ENCODE assay signal across 16 cellular contexts in the genomic region with DNA sequence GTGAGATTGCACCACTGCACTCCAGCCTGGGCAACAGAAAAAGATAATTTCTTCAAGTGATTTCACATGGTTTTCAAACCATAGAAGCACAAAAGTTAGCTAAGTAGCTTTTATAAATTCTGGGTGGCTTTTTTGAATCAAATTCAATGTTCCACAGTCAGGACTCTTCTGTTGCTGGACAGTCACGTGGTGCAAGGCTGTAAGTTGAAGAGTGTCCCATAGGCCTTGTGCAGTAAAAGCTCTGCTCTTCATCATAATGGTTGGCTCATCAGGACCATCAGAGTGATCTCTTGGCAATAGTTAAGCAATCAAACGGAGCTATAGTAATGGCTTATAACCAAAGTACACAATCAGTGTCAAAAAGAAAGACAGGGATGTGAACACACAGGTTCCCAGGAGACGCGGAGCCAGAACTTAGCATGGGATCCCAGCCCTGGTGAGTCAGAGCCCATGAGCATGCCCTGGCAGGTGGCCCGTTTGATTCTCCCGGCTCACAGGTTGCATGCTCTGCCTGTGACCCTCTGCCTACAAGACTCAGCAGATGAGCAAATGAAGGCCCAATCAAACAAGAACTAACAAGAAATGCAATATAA. TPM values are rescaled to one million over a fixed set of nuclear protein-coding genes. Genes with fewer than 3 reads are reported as not detected.
A peak's percentile ranks its signal among the peaks of the same experiment; 100 is the strongest.
DNase-seq lines count a peak whose midpoint lies in the region; ATAC-seq, FAIRE-seq and TF ChIP-seq lines count a peak whose summit lies in the region.
"Had no signal": no experiment of that assay in that cellular context is flagged by ENCODE, and none has a peak within 500 bp of the region (broad histone marks: within the 10 kb centered on the region; RNA-seq: fewer than 3 reads in every experiment).

No MANE protein-coding gene starts in this region.

- H3K4me3 ChIP-seq in brain microvascular endothelial cell (ENCODE audit: low read depth, low read length) = no peak overlapping the region
- no peak overlapping the region for H3K4me3 ChIP-seq in keratinocyte (ENCODE audit: control insufficient read depth in 2 of 3, extremely low read depth in 1 of 3, insufficient read depth in 2 of 3, low read depth in 1 of 3, low read length in 3 of 3)
- H3K4me3 ChIP-seq in naive thymus-derived CD4-positive, alpha-beta T cell (ENCODE audit: low read length) = no peak overlapping the region
- H3K4me3 ChIP-seq in upper lobe of right lung = no peak overlapping the region

- DNase-seq in cardiac septum (ENCODE audit: low spot score) (peak; percentile 85), Right ventricle myocardium inferior (ENCODE audit: missing footprints) (no peak), brain microvascular endothelial cell (peak; percentile 27), keratinocyte (ENCODE audit: low read depth, low spot score) (peak; percentile 50), upper lobe of right lung (no peak), GM19238 (ENCODE audit: insufficient read length, low spot score) (no peak)
- DNase-seq in naive thymus-derived CD4-positive, alpha-beta T cell = no peak
- DNase-seq: activated CD8-positive, alpha-beta memory T cell treated with anti-CD3 and anti-CD28 coated beads, Interleukin-2, amount 50 U/mL, for 4 hours; DMS79 treated with DMSO at 0.1 percent for 48 hours; immature natural killer cell; KG1; natural killer cell; NCI-H2107 had no signal

- no peak overlapping the region for H2AFZ ChIP-seq in keratinocyte (ENCODE audit: control insufficient read depth, low read length)

- CTCF ChIA-PET in naive thymus-derived CD4-positive, alpha-beta T cell (lab: Charles Lee) = no interaction called here

- no peaks in the 10 kb centered on the region for H3K9me3 ChIP-seq in keratinocyte (ENCODE audit: control insufficient read depth, low read depth, low read length)
- no peaks in the 10 kb centered on the region for H3K9me3 ChIP-seq in naive thymus-derived CD4-positive, alpha-beta T cell (ENCODE audit: control insufficient read depth in 2 of 3, low read length in 3 of 3)
- H3K9me3 ChIP-seq in upper lobe of right lung = no peaks in the 10 kb centered on the region

- no peak overlapping the region for H3K27ac Mint-ChIP-seq in naive thymus-derived CD4-positive, alpha-beta T cell
- H3K27ac Mint-ChIP-seq: immature natural killer cell, natural killer cell, type B pancreatic cell had no signal

- H3K36me3 ChIP-seq in brain microvascular endothelial cell (replicated peaks) (no peaks in the 10 kb centered on the region), keratinocyte (ENCODE audit: control insufficient read depth in 2 of 2, extremely low read depth in 1 of 2, insufficient read depth in 2 of 2, low read length in 2 of 2) (no peaks in the 10 kb centered on the region), upper lobe of right lung (no peaks in the 10 kb centered on the region)
- H3K36me3 ChIP-seq in naive thymus-derived CD4-positive, alpha-beta T cell (ENCODE audit: control insufficient read depth in 2 of 3, insufficient read depth in 3 of 3, low read length in 3 of 3) = no peaks in the 10 kb centered on the region

- H3K9me3 Mint-ChIP-seq in naive thymus-derived CD4-positive, alpha-beta T cell = no peaks in the 10 kb centered on the region
- H3K9me3 Mint-ChIP-seq: natural killer cell, type B pancreatic cell had no signal

- H3K79me2 ChIP-seq in keratinocyte (ENCODE audit: control insufficient read depth, insufficient read depth, low read length) = no peaks in the 10 kb centered on the region

- intact Hi-C loops in cardiac septum (cut with DNase I) (no loop called here), Right ventricle myocardium inferior (cut with DNase I) (no loop called here), upper lobe of right lung (cut with DNase I) (no loop called here)
- intact Hi-C loops in naive thymus-derived CD4-positive, alpha-beta T cell (cut with micrococcal nuclease) = no loop called here

- H3K27me3 ChIP-seq in brain microvascular endothelial cell (replicated peaks) (no peaks in the 10 kb centered on the region), keratinocyte (ENCODE audit: control insufficient read depth, extremely low read depth, insufficient read depth, low read length) (no peaks in the 10 kb centered on the region), upper lobe of right lung (no peaks in the 10 kb centered on the region)
- no peaks in the 10 kb centered on the region for H3K27me3 ChIP-seq in naive thymus-derived CD4-positive, alpha-beta T cell (ENCODE audit: control insufficient read depth in 2 of 2, insufficient read depth in 2 of 2, low read length in 2 of 2)

- no peak for ATAC-seq in Right ventricle myocardium inferior
- no peak for ATAC-seq in HG03196 (IDR thresholded peaks at IDR 0.05; ENCODE audit: unreplicated experiment)
- no peak for ATAC-seq in naive thymus-derived CD4-positive, alpha-beta T cell
- no peak for ATAC-seq in upper lobe of right lung
- ATAC-seq: natural killer cell, Panc1 had no signal

- H4K20me1 ChIP-seq in keratinocyte (ENCODE audit: control insufficient read depth, extremely low read depth, insufficient read depth, low read length) = no peaks in the 10 kb centered on the region

- H3K4me2 ChIP-seq in keratinocyte (ENCODE audit: control insufficient read depth, extremely low read depth, insufficient read depth, low read depth, low read length) = peak overlapping the region; percentile 39

- TF ChIP-seq CTCF in brain microvascular endothelial cell (IDR thresholded peaks at IDR 0.05; ENCODE audit: low read depth, low read length, missing control alignments) = no peak
- no peak for TF ChIP-seq CTCF in keratinocyte (optimal IDR thresholded peaks at IDR 0.05 in 1 of 3, IDR thresholded peaks at IDR 0.05 in 1 of 3, conservative IDR thresholded peaks at IDR 0.05 in 1 of 3; ENCODE audit: extremely low read depth in 1 of 3, insufficient read depth in 2 of 3, low read length in 3 of 3)
- TF ChIP-seq CTCF in upper lobe of right lung (IDR thresholded peaks at IDR 0.05) = no peak

- H3K4me3 Mint-ChIP-seq in naive thymus-derived CD4-positive, alpha-beta T cell = no peak overlapping the region
- H3K4me3 Mint-ChIP-seq: natural killer cell, type B pancreatic cell had no signal

- peaks cover 34% of the 10 kb centered on the region for H3K4me1 ChIP-seq in keratinocyte (ENCODE audit: control insufficient read depth, extremely low read depth, insufficient read depth, low read length)
- no peaks in the 10 kb centered on the region for H3K4me1 ChIP-seq in naive thymus-derived CD4-positive, alpha-beta T cell (ENCODE audit: control insufficient read depth in 2 of 2, insufficient read depth in 2 of 2, low read length in 2 of 2)
- H3K4me1 ChIP-seq in upper lobe of right lung = no peaks in the 10 kb centered on the region

- peak; percentile 97 for FAIRE-seq in keratinocyte (lab: Jason Lieb, UNC)

- peaks cover 0 to 6% (median 4%) of the 10 kb centered on the region in 7 donors for H3K4me1 Mint-ChIP-seq in naive thymus-derived CD4-positive, alpha-beta T cell
- H3K4me1 Mint-ChIP-seq: immature natural killer cell had no signal

- POLR2A ChIA-PET in naive thymus-derived CD4-positive, alpha-beta T cell (lab: Charles Lee) = interaction anchor here (0.6 kb wide), 1 partner anchor 106 kb away, joined by 3 read pairs; no protein-coding TSS in a partner anchor

- no peaks in the 10 kb centered on the region for H3K36me3 Mint-ChIP-seq in naive thymus-derived CD4-positive, alpha-beta T cell
- H3K36me3 Mint-ChIP-seq: immature natural killer cell, natural killer cell, type B pancreatic cell had no signal

- dilution Hi-C loops in keratinocyte (cut with MboI; ENCODE audit: extremely low pct_ligation_motif_present, low sequenced_read_pairs) = no loop called here

- in situ Hi-C loops in brain microvascular endothelial cell (cut with HindIII; ENCODE audit: low pct_ligation_motif_present, low sequenced_read_pairs) = no loop called here

- H3K27me3 Mint-ChIP-seq in naive thymus-derived CD4-positive, alpha-beta T cell = peaks cover 0 to 8% (median 0%) of the 10 kb centered on the region in 5 donors
- H3K27me3 Mint-ChIP-seq: type B pancreatic cell had no signal

- peaks cover 4% of the 10 kb centered on the region for H3K9me1 ChIP-seq in keratinocyte (ENCODE audit: control insufficient read depth, extremely low read depth, insufficient read depth, low read length)

- H3K9ac ChIP-seq in keratinocyte (ENCODE audit: control insufficient read depth, extremely low read depth, insufficient read depth, low read length) = peak overlapping the region; percentile 17

- H3K27ac ChIP-seq in brain microvascular endothelial cell (no peak overlapping the region), keratinocyte (ENCODE audit: control insufficient read depth, insufficient read depth, low read length) (peak overlapping the region; percentile 66), upper lobe of right lung (no peak overlapping the region)
- H3K27ac ChIP-seq in naive thymus-derived CD4-positive, alpha-beta T cell (ENCODE audit: low read depth, low read length) = no peak overlapping the region

RNA-seq across cellular contexts. Expression of a gene that starts 10.8 kb away (rescaled TPM):
- total RNA-seq in cardiac septum (239 TPM), Right ventricle myocardium inferior (234 TPM), upper lobe of right lung (322 TPM)
- 44.5 to 412 TPM (median 142 TPM) in 3 replicates for polyA plus RNA-seq in keratinocyte
- polyA plus RNA-seq in keratinocyte (2011; ENCODE audit: low read depth) = 724 TPM
- 34.1 and 60.1 TPM in 2 replicates for polyA plus RNA-seq in keratinocyte (2011; cell fraction: cytosol; rRNA removed)
- polyA plus RNA-seq in keratinocyte (2011; cell fraction: nucleus; rRNA removed) = 414 and 470 TPM in 2 replicates
- polyA plus RNA-seq in keratinocyte (2012; ENCODE audit: low replicate concordance) = 26.1 and 673 TPM in 2 replicates
- polyA minus RNA-seq in keratinocyte = 19.2 to 197 TPM (median 64.9 TPM) in 3 replicates
- 29.7 TPM for polyA minus RNA-seq in keratinocyte (2011; cell fraction: cytosol; rRNA and poly(A)+ RNA removed)
- 180 and 280 TPM in 2 replicates for polyA minus RNA-seq in keratinocyte (2011; cell fraction: nucleus; rRNA and poly(A)+ RNA removed)
- 10 to 100 TPM in 2 of 5 experiments, under 1 TPM in 2, not detected in 1; 0.56 to 30.5 (median 15.4) TPM for total RNA-seq in naive thymus-derived CD4-positive, alpha-beta T cell
- not detected for polyA plus RNA-seq in naive thymus-derived CD4-positive, alpha-beta T cell
- total RNA-seq: natural killer cell had no signal
- polyA plus RNA-seq: immature natural killer cell had no signal

RNA-seq across cellular contexts. Expression of a gene that starts 53.9 kb away (rescaled TPM):
- total RNA-seq in cardiac septum = 24.0 TPM
- total RNA-seq in Right ventricle myocardium inferior = 21.6 TPM
- 26.1 to 44.6 TPM (median 34.2 TPM) in 3 replicates for polyA plus RNA-seq in keratinocyte
- polyA plus RNA-seq in keratinocyte (2011; ENCODE audit: low read depth) = 11.1 TPM
- polyA plus RNA-seq in keratinocyte (2011; cell fraction: cytosol; rRNA removed) = 15.9 and 22.8 TPM in 2 replicates
- polyA plus RNA-seq in keratinocyte (2011; cell fraction: nucleus; rRNA removed) = 45.5 and 53.7 TPM in 2 replicates
- polyA plus RNA-seq in keratinocyte (2012; ENCODE audit: low replicate concordance) = 24.8 and 32.8 TPM in 2 replicates
- 13.3 to 27.6 TPM (median 23.9 TPM) in 3 replicates for polyA minus RNA-seq in keratinocyte
- polyA minus RNA-seq in keratinocyte (2011; cell fraction: cytosol; rRNA and poly(A)+ RNA removed) = 26.5 TPM
- 19.4 and 25.8 TPM in 2 replicates for polyA minus RNA-seq in keratinocyte (2011; cell fraction: nucleus; rRNA and poly(A)+ RNA removed)
- total RNA-seq in naive thymus-derived CD4-positive, alpha-beta T cell = 10 to 100 TPM; 19.8 to 37.7 (median 27.5) TPM
- 10 to 100 TPM; 21.3 to 49.1 TPM for polyA plus RNA-seq in naive thymus-derived CD4-positive, alpha-beta T cell
- total RNA-seq in upper lobe of right lung = 29.5 TPM

Comparison
In these comparisons a context has a peak if more than half of its experiments do, and no peak if none do; other contexts are left out.
1. DNase-seq: peak in cardiac septum (single experiment), brain microvascular endothelial cell (single experiment) and keratinocyte (single experiment); none in Right ventricle myocardium inferior (single experiment), naive thymus-derived CD4-positive, alpha-beta T cell (0 of 9), upper lobe of right lung (single experiment) and GM19238 (single experiment).